Comparison of ENCODE assay signal across 33 cellular contexts in the genomic region with DNA sequence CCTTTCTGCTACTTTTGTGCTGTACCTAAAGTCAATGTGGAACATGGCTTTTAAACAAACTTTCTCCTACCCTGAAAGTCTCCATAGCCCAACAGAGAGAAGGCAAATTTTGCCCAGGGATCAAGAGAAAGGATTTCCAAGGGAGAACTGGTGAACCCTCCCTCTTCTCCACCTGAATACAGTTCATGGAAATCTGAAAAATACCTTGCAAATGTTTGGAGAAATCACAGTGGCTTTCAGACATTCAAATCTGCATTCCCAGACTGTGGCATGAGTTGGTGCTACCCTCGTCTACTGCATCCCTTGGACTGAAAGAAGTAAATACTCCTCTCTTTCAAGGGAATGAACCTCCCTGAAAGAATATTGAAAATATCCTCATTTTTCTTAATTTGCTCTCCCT. TPM values are rescaled to one million over a fixed set of nuclear protein-coding genes. Genes with fewer than 3 reads are reported as not detected.
"Had no signal": no experiment of that assay in that cellular context is flagged by ENCODE, and none has a peak within 500 bp of the region (broad histone marks: within the 10 kb centered on the region; RNA-seq: fewer than 3 reads in every experiment).

No MANE protein-coding gene starts in this region.

- H3K4me1 Mint-ChIP-seq: activated CD4-positive, alpha-beta T cell treated with anti-CD3 and anti-CD28 coated beads for 36 hours; activated CD4-positive, alpha-beta T cell treated with anti-CD3 and anti-CD28 coated beads, Interleukin-2, amount 10 ng/mL, durations not matched to agents 24 days and 14 days; activated CD8-positive, alpha-beta memory T cell treated with anti-CD3 and anti-CD28 coated beads, Interleukin-2, amount 10 ng/mL, durations not matched to agents 7 days and 5 days; activated naive CD4-positive, alpha-beta T cell treated with anti-CD3 and anti-CD28 coated beads, Interleukin-2, amount 50 U/mL, for 24 hours; activated naive CD8-positive, alpha-beta T cell treated with anti-CD3 and anti-CD28 coated beads for 36 hours; activated naive CD8-positive, alpha-beta T cell treated with anti-CD3 and anti-CD28 coated beads, Interleukin-2, amount 50 U/mL, for 24 hours had no signal

- DNase-seq: activated CD4-positive, alpha-beta memory T cell treated with anti-CD3 and anti-CD28 coated beads for 36 hours; activated CD4-positive, alpha-beta T cell treated with anti-CD3 and anti-CD28 coated beads for 36 hours; activated CD4-positive, alpha-beta T cell treated with anti-CD3 and anti-CD28 coated beads, Interleukin-2, amount 10 ng/mL, durations not matched to agents 24 days and 14 days; activated CD4-positive, CD25-positive, alpha-beta regulatory T cell; activated CD4-positive, CD25-positive, alpha-beta regulatory T cell treated with anti-CD3 and anti-CD28 coated beads, Interleukin-2, amount 50 U/mL, for 72 hours; activated CD8-positive, alpha-beta memory T cell treated with anti-CD3 and anti-CD28 coated beads, Interleukin-2, amount 10 ng/mL, durations not matched to agents 7 days and 5 days; activated CD8-positive, alpha-beta memory T cell treated with anti-CD3 and anti-CD28 coated beads, Interleukin-2, amount 50 U/mL, for 4 hours; activated CD8-positive, alpha-beta T cell treated with anti-CD3 and anti-CD28 coated beads, Interleukin-2, amount 10 ng/mL, durations not matched to agents 7 days and 5 days; activated effector memory CD4-positive, alpha-beta T cell treated with anti-CD3 and anti-CD28 coated beads, Interleukin-2, amount 50 U/mL, for 16 hours; activated naive CD4-positive, alpha-beta T cell treated with anti-CD3 and anti-CD28 coated beads for 36 hours; activated naive CD8-positive, alpha-beta T cell treated with anti-CD3 and anti-CD28 coated beads for 36 hours; activated naive CD8-positive, alpha-beta T cell treated with anti-CD3 and anti-CD28 coated beads, Interleukin-2, amount 50 U/mL, for 24 hours; activated T-cell treated with anti-CD3 and anti-CD28 coated beads, Interleukin-2, amount 50 U/mL, for 1 hour; activated T-cell treated with anti-CD3 and anti-CD28 coated beads, Interleukin-2, amount 50 U/mL, for 48 hours; adrenal gland; caudate nucleus; cerebellar nuclear complex; colonic mucosa; effector CD8-positive, alpha-beta T cell; foreskin keratinocyte; gastrocnemius medialis; glutamatergic neuron; T-helper 2 cell had no signal

- H3K36me3 ChIP-seq: adrenal gland, ascending aorta, colonic mucosa, gastrocnemius medialis had no signal

- H3K27ac ChIP-seq: adrenal gland, ascending aorta, colonic mucosa, foreskin keratinocyte, gastrocnemius medialis had no signal

- H3K4me3 ChIP-seq: adrenal gland, ascending aorta, colonic mucosa, gastrocnemius medialis had no signal

- H3K4me1 ChIP-seq: adrenal gland, ascending aorta, colonic mucosa, foreskin keratinocyte had no signal

- ATAC-seq: activated CD4-positive, alpha-beta T cell treated with anti-CD3 and anti-CD28 coated beads for 36 hours; activated CD8-positive, alpha-beta memory T cell treated with anti-CD3 and anti-CD28 coated beads, Interleukin-2, amount 10 ng/mL, durations not matched to agents 7 days and 5 days; activated CD8-positive, alpha-beta T cell treated with anti-CD3 and anti-CD28 coated beads, Interleukin-2, amount 10 ng/mL, durations not matched to agents 7 days and 5 days; activated naive CD8-positive, alpha-beta T cell treated with anti-CD3 and anti-CD28 coated beads, Interleukin-2, amount 50 U/mL, for 24 hours; esophagus mucosa; foreskin keratinocyte; gastrocnemius medialis had no signal

- H3K36me3 Mint-ChIP-seq: activated CD8-positive, alpha-beta memory T cell treated with anti-CD3 and anti-CD28 coated beads, Interleukin-2, amount 10 ng/mL, durations not matched to agents 7 days and 5 days; activated naive CD8-positive, alpha-beta T cell treated with anti-CD3 and anti-CD28 coated beads for 36 hours had no signal

- H3K4me3 Mint-ChIP-seq: activated CD4-positive, alpha-beta memory T cell treated with anti-CD3 and anti-CD28 coated beads for 36 hours; activated CD4-positive, alpha-beta T cell treated with anti-CD3 and anti-CD28 coated beads for 36 hours; activated CD4-positive, alpha-beta T cell treated with anti-CD3 and anti-CD28 coated beads, Interleukin-2, amount 10 ng/mL, durations not matched to agents 24 days and 14 days; activated CD8-positive, alpha-beta memory T cell treated with anti-CD3 and anti-CD28 coated beads, Interleukin-2, amount 10 ng/mL, durations not matched to agents 7 days and 5 days; activated CD8-positive, alpha-beta T cell treated with anti-CD3 and anti-CD28 coated beads, Interleukin-2, amount 10 ng/mL, durations not matched to agents 7 days and 5 days; activated naive CD4-positive, alpha-beta T cell treated with anti-CD3 and anti-CD28 coated beads for 36 hours; activated naive CD4-positive, alpha-beta T cell treated with anti-CD3 and anti-CD28 coated beads, Interleukin-2, amount 50 U/mL, for 24 hours; activated naive CD8-positive, alpha-beta T cell treated with anti-CD3 and anti-CD28 coated beads for 36 hours; activated naive CD8-positive, alpha-beta T cell treated with anti-CD3 and anti-CD28 coated beads, Interleukin-2, amount 50 U/mL, for 24 hours; activated T-helper 1 cell treated with anti-CD3 and anti-CD28 coated beads, Interleukin-12 subunit alpha, Interleukin-12 subunit beta, Interleukin-2, Interleukin-4 antibody, amounts not matched to agents 30 ng/mL and 10 ng/mL and 1 ng/mL, durations not matched to agents 14 hours and 24 hours and 36 hours had no signal

- FAIRE-seq: endometrium had no signal

- H3K9me3 Mint-ChIP-seq: activated naive CD8-positive, alpha-beta T cell treated with anti-CD3 and anti-CD28 coated beads for 36 hours; activated T-helper 1 cell treated with anti-CD3 and anti-CD28 coated beads, Interleukin-12 subunit alpha, Interleukin-12 subunit beta, Interleukin-2, Interleukin-4 antibody, amounts not matched to agents 30 ng/mL and 10 ng/mL and 1 ng/mL, durations not matched to agents 14 hours and 24 hours and 36 hours; activated T-helper 2 cell treated with anti-CD3 and anti-CD28 coated beads, Interferon-gamma antibody, Interleukin-2, Interleukin-4, amounts not matched to agents 10 μg/mL and 5 μg/mL and 100 μg/mL, durations not matched to agents 14 hours and 24 hours and 36 hours had no signal

- H3K27ac Mint-ChIP-seq: activated CD4-positive, alpha-beta memory T cell treated with anti-CD3 and anti-CD28 coated beads for 36 hours; activated CD4-positive, alpha-beta T cell treated with anti-CD3 and anti-CD28 coated beads for 36 hours; activated CD4-positive, alpha-beta T cell treated with anti-CD3 and anti-CD28 coated beads, Interleukin-2, amount 10 ng/mL, durations not matched to agents 24 days and 14 days; activated CD8-positive, alpha-beta memory T cell treated with anti-CD3 and anti-CD28 coated beads, Interleukin-2, amount 10 ng/mL, durations not matched to agents 7 days and 5 days; activated CD8-positive, alpha-beta T cell treated with anti-CD3 and anti-CD28 coated beads, Interleukin-2, amount 10 ng/mL, durations not matched to agents 7 days and 5 days; activated naive CD4-positive, alpha-beta T cell treated with anti-CD3 and anti-CD28 coated beads for 36 hours; activated naive CD4-positive, alpha-beta T cell treated with anti-CD3 and anti-CD28 coated beads, Interleukin-2, amount 50 U/mL, for 24 hours; activated naive CD8-positive, alpha-beta T cell treated with anti-CD3 and anti-CD28 coated beads for 36 hours; activated naive CD8-positive, alpha-beta T cell treated with anti-CD3 and anti-CD28 coated beads, Interleukin-2, amount 50 U/mL, for 24 hours; activated T-helper 1 cell treated with anti-CD3 and anti-CD28 coated beads, Interleukin-12 subunit alpha, Interleukin-12 subunit beta, Interleukin-2, Interleukin-4 antibody, amounts not matched to agents 30 ng/mL and 10 ng/mL and 1 ng/mL, durations not matched to agents 14 hours and 24 hours and 36 hours; activated T-helper 2 cell treated with anti-CD3 and anti-CD28 coated beads, Interferon-gamma antibody, Interleukin-2, Interleukin-4, amounts not matched to agents 10 μg/mL and 5 μg/mL and 100 μg/mL, durations not matched to agents 14 hours and 24 hours and 36 hours had no signal

- H3K9me3 ChIP-seq: adrenal gland, ascending aorta, colonic mucosa, gastrocnemius medialis had no signal

RNA-seq across cellular contexts. Expression of a gene that starts 38.7 kb away (rescaled TPM):
- total RNA-seq: activated CD4-positive, alpha-beta memory T cell treated with anti-CD3 and anti-CD28 coated beads for 36 hours; activated CD4-positive, alpha-beta T cell treated with anti-CD3 and anti-CD28 coated beads for 36 hours; activated CD4-positive, alpha-beta T cell treated with anti-CD3 and anti-CD28 coated beads, Interleukin-2, amount 10 ng/mL, durations not matched to agents 24 days and 14 days; activated CD8-positive, alpha-beta memory T cell treated with anti-CD3 and anti-CD28 coated beads for 36 hours; activated CD8-positive, alpha-beta memory T cell treated with anti-CD3 and anti-CD28 coated beads, Interleukin-2, amount 10 ng/mL, durations not matched to agents 7 days and 5 days; activated CD8-positive, alpha-beta T cell treated with anti-CD3 and anti-CD28 coated beads, Interleukin-2, amount 10 ng/mL, durations not matched to agents 7 days and 5 days; activated naive CD4-positive, alpha-beta T cell treated with anti-CD3 and anti-CD28 coated beads for 36 hours; activated naive CD8-positive, alpha-beta T cell treated with anti-CD3 and anti-CD28 coated beads for 36 hours; activated T-helper 1 cell treated with anti-CD3 and anti-CD28 coated beads, Interleukin-12 subunit alpha, Interleukin-12 subunit beta, Interleukin-2, Interleukin-4 antibody, amounts not matched to agents 30 ng/mL and 10 ng/mL and 1 ng/mL, durations not matched to agents 14 hours and 24 hours and 36 hours; activated T-helper 2 cell treated with anti-CD3 and anti-CD28 coated beads, Interferon-gamma antibody, Interleukin-2, Interleukin-4, amounts not matched to agents 10 μg/mL and 5 μg/mL and 100 μg/mL, durations not matched to agents 14 hours and 24 hours and 36 hours; adrenal gland; ascending aorta; colonic mucosa; dermis microvascular lymphatic vessel endothelial cell; epithelial cell of proximal tubule; esophagus mucosa; foreskin keratinocyte; T-helper 1 cell treated with Interleukin-12 subunit alpha and Interleukin-12 subunit beta and Interleukin-4 antibody, amounts not matched to agents 30 ng/mL and 1 ng/mL, for 36 hours had no signal
- polyA plus RNA-seq: foreskin keratinocyte had no signal

RNA-seq across cellular contexts. Expression of a gene that starts 41.5 kb away (rescaled TPM):
- total RNA-seq: activated CD4-positive, alpha-beta memory T cell treated with anti-CD3 and anti-CD28 coated beads for 36 hours; activated CD4-positive, alpha-beta T cell treated with anti-CD3 and anti-CD28 coated beads for 36 hours; activated CD4-positive, alpha-beta T cell treated with anti-CD3 and anti-CD28 coated beads, Interleukin-2, amount 10 ng/mL, durations not matched to agents 24 days and 14 days; activated CD8-positive, alpha-beta memory T cell treated with anti-CD3 and anti-CD28 coated beads for 36 hours; activated CD8-positive, alpha-beta memory T cell treated with anti-CD3 and anti-CD28 coated beads, Interleukin-2, amount 10 ng/mL, durations not matched to agents 7 days and 5 days; activated CD8-positive, alpha-beta T cell treated with anti-CD3 and anti-CD28 coated beads, Interleukin-2, amount 10 ng/mL, durations not matched to agents 7 days and 5 days; activated naive CD4-positive, alpha-beta T cell treated with anti-CD3 and anti-CD28 coated beads for 36 hours; activated naive CD8-positive, alpha-beta T cell treated with anti-CD3 and anti-CD28 coated beads for 36 hours; activated T-helper 1 cell treated with anti-CD3 and anti-CD28 coated beads, Interleukin-12 subunit alpha, Interleukin-12 subunit beta, Interleukin-2, Interleukin-4 antibody, amounts not matched to agents 30 ng/mL and 10 ng/mL and 1 ng/mL, durations not matched to agents 14 hours and 24 hours and 36 hours; activated T-helper 2 cell treated with anti-CD3 and anti-CD28 coated beads, Interferon-gamma antibody, Interleukin-2, Interleukin-4, amounts not matched to agents 10 μg/mL and 5 μg/mL and 100 μg/mL, durations not matched to agents 14 hours and 24 hours and 36 hours; dermis microvascular lymphatic vessel endothelial cell; epithelial cell of proximal tubule; foreskin keratinocyte; T-helper 1 cell treated with Interleukin-12 subunit alpha and Interleukin-12 subunit beta and Interleukin-4 antibody, amounts not matched to agents 30 ng/mL and 1 ng/mL, for 36 hours had no signal
- polyA plus RNA-seq: foreskin keratinocyte had no signal
